In the genomic region with DNA sequence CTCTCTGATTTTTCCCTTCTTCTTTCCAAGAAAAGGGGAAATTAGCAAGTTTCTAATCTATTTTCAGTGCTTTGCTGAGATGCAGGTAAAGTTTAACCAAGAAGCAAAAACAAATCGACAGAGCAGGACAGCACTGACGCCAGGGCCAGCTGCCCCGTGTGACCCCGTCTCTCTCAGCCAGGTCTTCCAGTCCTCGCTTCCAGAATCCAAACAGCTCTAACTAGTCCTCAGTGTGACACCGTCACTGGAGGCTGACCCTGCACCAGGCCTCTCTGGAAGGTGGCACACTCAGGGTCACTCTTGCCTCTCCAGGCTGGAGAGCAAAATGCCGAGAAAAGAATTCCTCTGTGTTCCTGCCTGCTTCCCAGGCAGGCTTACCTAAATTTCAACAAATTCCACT, we compare ENCODE assay signal across 12 cellular contexts. TPM values are rescaled to one million over a fixed set of nuclear protein-coding genes. Genes with fewer than 3 reads are reported as not detected.
"Had no signal": no experiment of that assay in that cellular context is flagged by ENCODE, and none has a peak within 500 bp of the region (broad histone marks: within the 10 kb centered on the region; RNA-seq: fewer than 3 reads in every experiment).

No MANE protein-coding gene starts in this region.

- DNase-seq: activated CD4-positive, alpha-beta T cell treated with anti-CD3 and anti-CD28 coated beads for 48 hours; activated CD8-positive, alpha-beta memory T cell treated with anti-CD3 and anti-CD28 coated beads, Interleukin-2, amount 50 U/mL, for 48 hours; activated CD8-positive, alpha-beta T cell treated with anti-CD3 and anti-CD28 coated beads, Interleukin-2, amount 10 ng/mL, durations not matched to agents 7 days and 5 days; activated naive CD4-positive, alpha-beta T cell treated with Interleukin-2 at 50 U/mL for 16 hours; cortex of kidney; effector memory CD4-positive, alpha-beta T cell; gastrocnemius medialis; heart right ventricle; islet precursor cell; midbrain; stimulated activated CD4-positive, alpha-beta T cell treated with anti-CD3 and anti-CD28 coated beads, Interleukin-2, amount 100 ng/mL, for 48 hours had no signal

- H3K27me3 Mint-ChIP-seq: stimulated activated naive CD8-positive, alpha-beta T cell treated with anti-CD3 and anti-CD28 coated beads, Interleukin-15, Interleukin-2, amounts not matched to agents 100 ng/mL and 50 ng/mL, for 24 hours had no signal

- H3K4me3 Mint-ChIP-seq: activated CD8-positive, alpha-beta T cell treated with anti-CD3 and anti-CD28 coated beads, Interleukin-2, amount 10 ng/mL, durations not matched to agents 7 days and 5 days; stimulated activated naive CD8-positive, alpha-beta T cell treated with anti-CD3 and anti-CD28 coated beads, Interleukin-15, Interleukin-2, amounts not matched to agents 100 ng/mL and 50 ng/mL, for 24 hours had no signal

- H3K27ac Mint-ChIP-seq: activated CD8-positive, alpha-beta T cell treated with anti-CD3 and anti-CD28 coated beads, Interleukin-2, amount 10 ng/mL, durations not matched to agents 7 days and 5 days; stimulated activated naive CD8-positive, alpha-beta T cell treated with anti-CD3 and anti-CD28 coated beads, Interleukin-15, Interleukin-2, amounts not matched to agents 100 ng/mL and 50 ng/mL, for 24 hours had no signal

- H3K9me3 Mint-ChIP-seq: stimulated activated naive CD8-positive, alpha-beta T cell treated with anti-CD3 and anti-CD28 coated beads, Interleukin-15, Interleukin-2, amounts not matched to agents 100 ng/mL and 50 ng/mL, for 24 hours had no signal

- ATAC-seq: activated CD8-positive, alpha-beta T cell treated with anti-CD3 and anti-CD28 coated beads, Interleukin-2, amount 10 ng/mL, durations not matched to agents 7 days and 5 days; gastrocnemius medialis; heart right ventricle had no signal

RNA-seq across cellular contexts. Expression of gene SHANK2, which starts 44.8 kb away (rescaled TPM):
- total RNA-seq: activated CD8-positive, alpha-beta T cell treated with anti-CD3 and anti-CD28 coated beads, Interleukin-2, amount 10 ng/mL, durations not matched to agents 7 days and 5 days had no signal
